31 cellular contexts compared by ENCODE assay signal in the genomic region with DNA sequence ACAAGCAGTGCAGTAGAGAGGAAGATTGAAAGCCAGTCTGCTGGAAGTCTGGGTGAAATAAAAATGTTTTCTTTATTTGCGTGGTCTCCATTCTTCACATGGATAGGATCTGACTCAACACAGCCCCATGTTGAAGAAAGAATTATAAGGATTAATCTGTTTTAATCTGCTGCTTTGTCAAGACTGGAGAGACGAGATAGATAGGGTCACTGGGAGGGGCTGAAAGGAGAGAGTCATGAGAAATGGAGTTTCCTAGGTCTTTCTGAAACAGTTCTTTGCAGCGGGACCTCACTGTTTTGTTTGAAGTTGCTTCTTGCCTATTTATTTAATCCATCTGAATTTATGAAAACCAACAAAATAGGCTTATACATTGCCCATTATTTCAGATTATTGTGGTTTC. TPM values are rescaled to one million over a fixed set of nuclear protein-coding genes. Genes with fewer than 3 reads are reported as not detected.
"Had no signal": no experiment of that assay in that cellular context is flagged by ENCODE, and none has a peak within 500 bp of the region (broad histone marks: within the 10 kb centered on the region; RNA-seq: fewer than 3 reads in every experiment).

No MANE protein-coding gene starts in this region.

- H3K4me1 ChIP-seq: ascending aorta, body of pancreas had no signal

- H3K36me3 ChIP-seq: ascending aorta had no signal

- ATAC-seq: activated CD8-positive, alpha-beta memory T cell treated with anti-CD3 and anti-CD28 coated beads, Interleukin-2, amount 10 ng/mL, durations not matched to agents 7 days and 5 days; activated naive CD8-positive, alpha-beta T cell treated with anti-CD3 and anti-CD28 coated beads, Interleukin-2, amount 50 U/mL, for 24 hours; body of pancreas had no signal

- H3K27ac ChIP-seq: ascending aorta, body of pancreas had no signal

- H3K9me3 ChIP-seq: ascending aorta, body of pancreas had no signal

- H3K4me3 ChIP-seq: ascending aorta, body of pancreas had no signal

- H3K27me3 ChIP-seq: ascending aorta, body of pancreas had no signal

- DNase-seq: activated CD4-positive, alpha-beta memory T cell treated with anti-CD3 and anti-CD28 coated beads, Interleukin-2, amount 10 ng/mL, durations not matched to agents 7 days and 5 days; activated CD8-positive, alpha-beta memory T cell treated with anti-CD3 and anti-CD28 coated beads for 24 hours; activated CD8-positive, alpha-beta memory T cell treated with anti-CD3 and anti-CD28 coated beads, Interleukin-2, amount 10 ng/mL, durations not matched to agents 7 days and 5 days; activated CD8-positive, alpha-beta memory T cell treated with anti-CD3 and anti-CD28 coated beads, Interleukin-2, amount 50 U/mL, for 48 hours; activated effector memory CD4-positive, alpha-beta T cell treated with Interleukin-2 at 50 U/mL for 16 hours; activated naive CD4-positive, alpha-beta T cell treated with anti-CD3 and anti-CD28 coated beads, Interleukin-2, amount 10 ng/mL, durations not matched to agents 7 days and 5 days; activated naive CD8-positive, alpha-beta T cell treated with anti-CD3 and anti-CD28 coated beads, Interleukin-2, amount 50 U/mL, for 24 hours; activated T-cell treated with anti-CD3 and anti-CD28 coated beads, Interleukin-2, amount 50 U/mL, for 48 hours; amniotic stem cell; body of pancreas; caudate nucleus; cerebellar nuclear complex; Karpas-422; KBM-7; NCI-H1105; NCI-H1417 treated with DMSO at 0.1 percent for 48 hours; NCI-H187 treated with DMSO at 0.1 percent for 48 hours; NCI-H2081; NCI-H2171 treated with DMSO at 0.1 percent for 48 hours; NCI-H2227 treated with DMSO at 0.1 percent for 48 hours; NCI-H446; NCI-H510A treated with DMSO at 0.1 percent for 48 hours; NCI-H526 treated with DMSO at 0.1 percent for 48 hours; Right ventricle myocardium superior; SW 1271; T-helper 1 cell; T-helper 2 cell; T-helper 9 cell had no signal

- H3K27ac Mint-ChIP-seq: activated CD4-positive, alpha-beta memory T cell treated with anti-CD3 and anti-CD28 coated beads, Interleukin-2, amount 10 ng/mL, durations not matched to agents 7 days and 5 days; activated CD8-positive, alpha-beta memory T cell treated with anti-CD3 and anti-CD28 coated beads, Interleukin-2, amount 10 ng/mL, durations not matched to agents 7 days and 5 days; activated naive CD4-positive, alpha-beta T cell treated with anti-CD3 and anti-CD28 coated beads, Interleukin-2, amount 10 ng/mL, durations not matched to agents 7 days and 5 days; activated naive CD8-positive, alpha-beta T cell; activated naive CD8-positive, alpha-beta T cell treated with anti-CD3 and anti-CD28 coated beads, Interleukin-2, amount 50 U/mL, for 24 hours had no signal

- H3K27me3 Mint-ChIP-seq: activated CD4-positive, alpha-beta memory T cell treated with anti-CD3 and anti-CD28 coated beads, Interleukin-2, amount 10 ng/mL, durations not matched to agents 7 days and 5 days; activated CD8-positive, alpha-beta memory T cell treated with anti-CD3 and anti-CD28 coated beads, Interleukin-2, amount 10 ng/mL, durations not matched to agents 7 days and 5 days; activated naive CD4-positive, alpha-beta T cell treated with anti-CD3 and anti-CD28 coated beads, Interleukin-2, amount 10 ng/mL, durations not matched to agents 7 days and 5 days; activated naive CD8-positive, alpha-beta T cell; activated naive CD8-positive, alpha-beta T cell treated with anti-CD3 and anti-CD28 coated beads, Interleukin-2, amount 50 U/mL, for 24 hours had no signal

- H3K4me3 Mint-ChIP-seq: activated CD4-positive, alpha-beta memory T cell treated with anti-CD3 and anti-CD28 coated beads, Interleukin-2, amount 10 ng/mL, durations not matched to agents 7 days and 5 days; activated CD8-positive, alpha-beta memory T cell treated with anti-CD3 and anti-CD28 coated beads, Interleukin-2, amount 10 ng/mL, durations not matched to agents 7 days and 5 days; activated naive CD4-positive, alpha-beta T cell treated with anti-CD3 and anti-CD28 coated beads, Interleukin-2, amount 10 ng/mL, durations not matched to agents 7 days and 5 days; activated naive CD8-positive, alpha-beta T cell; activated naive CD8-positive, alpha-beta T cell treated with anti-CD3 and anti-CD28 coated beads, Interleukin-2, amount 50 U/mL, for 24 hours had no signal

RNA-seq across cellular contexts. Expression of a gene that starts 32.4 kb away (rescaled TPM):
- total RNA-seq: ascending aorta, MCF 10A had no signal
